Comparison of ENCODE assay signal across 9 cellular contexts in genomic region chr15:66707310-66708160, GRCh38. TPM values are rescaled to one million over a fixed set of nuclear protein-coding genes. Genes with fewer than 3 reads are reported as not detected.
DNase-seq lines count a peak whose midpoint lies in the region; ATAC-seq, FAIRE-seq and TF ChIP-seq lines count a peak whose summit lies in the region.
"Had no signal": no experiment of that assay in that cellular context is flagged by ENCODE, and none has a peak within 500 bp of the region (broad histone marks: within the 10 kb centered on the region; RNA-seq: fewer than 3 reads in every experiment).

No MANE protein-coding gene starts in this region.

- DNase-seq in A549 (ENCODE audit: low read depth in 1 of 2, low spot score in 1 of 2), result peak; percentile 63 to 73
- peak; percentile 33 for DNase-seq in NCI-H1092 treated with DMSO at 0.1 percent for 48 hours (lab: John Stamatoyannopoulos, UW)
- no peak for DNase-seq in brain microvascular endothelial cell
- DNase-seq in right lobe of liver, result peak in 1 of 3 donors; percentile 38
- no peak for DNase-seq in stimulated activated naive CD8-positive, alpha-beta T cell treated with anti-CD3 and anti-CD28 coated beads, Interleukin-15, Interleukin-2, amounts not matched to agents 100 U/mL and 50 U/mL, for 24 hours
- DNase-seq in T-helper 9 cell, result no peak
- DNase-seq in central memory CD4-positive, alpha-beta T cell, result no peak

- peak overlapping the region; percentile 97 for H3K4me2 ChIP-seq in A549

- H3K36me3 ChIP-seq in brain microvascular endothelial cell (replicated peaks), result no peaks in the 10 kb centered on the region
- no peaks in the 10 kb centered on the region for H3K36me3 ChIP-seq in right lobe of liver

- H3K9me3 ChIP-seq in A549 (no peaks in the 10 kb centered on the region), right lobe of liver (no peaks in the 10 kb centered on the region)
- H3K9me3 ChIP-seq: Caco-2 had no signal

- H3K27me3 ChIP-seq in brain microvascular endothelial cell (replicated peaks) (no peaks in the 10 kb centered on the region), right lobe of liver (no peaks in the 10 kb centered on the region)

- CTCF ChIA-PET in A549 (lab: Yijun Ruan, JAX), result interaction anchor here (0.6 to 24.6 kb wide), 33 partner anchors 8 to 1621 kb away, joined by 3 to 779 read pairs (median 3); no protein-coding TSS in a partner anchor

- no peak for TF ChIP-seq EP300 in A549 (IDR thresholded peaks at IDR 0.05)

- TF ChIP-seq CTCF in A549 (IDR thresholded peaks at IDR 0.05) (peak; percentile 41), brain microvascular endothelial cell (IDR thresholded peaks at IDR 0.05; ENCODE audit: low read depth, low read length, missing control alignments) (peak; percentile 25), right lobe of liver (IDR thresholded peaks at IDR 0.05) (peak in 1 of 4 donors; percentile 11)

- no peak for FAIRE-seq in A549 (lab: Jason Lieb, UNC)

- H3K4me1 ChIP-seq in A549 (peaks cover 76% of the 10 kb centered on the region), right lobe of liver (peaks cover 0 to 9% (median 2%) of the 10 kb centered on the region in 4 donors)

- ATAC-seq in A549 (peak; percentile 31 to 70; a peak in 4 of 6 replicates), right lobe of liver (peak; percentile 18 to 23 (median 22)), GM19395 (IDR thresholded peaks at IDR 0.05; ENCODE audit: unreplicated experiment) (no peak)
- no peak for ATAC-seq in stimulated activated naive CD8-positive, alpha-beta T cell treated with anti-CD3 and anti-CD28 coated beads, Interleukin-15, Interleukin-2, amounts not matched to agents 100 U/mL and 50 U/mL, for 24 hours

- H3K4me3 ChIP-seq in A549 (peak overlapping the region; percentile 90; the same call in 2 of the 3 replicates), brain microvascular endothelial cell (ENCODE audit: low read depth, low read length) (no peak overlapping the region), right lobe of liver (peak overlapping the region in 2 of 3 donors; percentile 54 to 68)

- POLR2A ChIA-PET in A549 (lab: Yijun Ruan, JAX), result interaction anchor here (1.0 to 7.3 kb wide), 5 partner anchors 15 to 144 kb away, joined by 3 to 94 read pairs (median 4); no protein-coding TSS in a partner anchor

- H3K27ac ChIP-seq in A549 (peak overlapping the region; percentile 47 to 95), brain microvascular endothelial cell (no peak overlapping the region), right lobe of liver (no peak overlapping the region)

- in situ Hi-C loops in brain microvascular endothelial cell (cut with HindIII; ENCODE audit: low pct_ligation_motif_present, low sequenced_read_pairs), result no loop called here

- intact Hi-C loops in right lobe of liver (cut with DNase I), result loop anchor here (10.0 kb wide), 2 partner anchors 57 to 67 kb away; no protein-coding TSS in a partner anchor

- no peak for TF ChIP-seq POLR2A in A549 (IDR thresholded peaks at IDR 0.05; ENCODE audit: low read length)
- TF ChIP-seq POLR2A in right lobe of liver (IDR thresholded peaks at IDR 0.05), result no peak

- TF ChIP-seq RAD21 in A549 (conservative IDR thresholded peaks at IDR 0.05 in 1 of 2, IDR thresholded peaks at IDR 0.05 in 1 of 2), result peak; percentile 53 to 68

- WGBS in A549 (ENCODE audit: missing lambda C conversion rate), result 31% methylated on average over 15 of the region's 16 CpGs
- WGBS in right lobe of liver (ENCODE audit: insufficient coverage, low coverage, low lambda C conversion rate, missing lambda C conversion rate), result 55% methylated on average over 5 of the region's 16 CpGs

TF ChIP-seq in A549, 52 proteins besides CTCF, POLR2A, EP300 and RAD21:
- peak; percentile 71 for TF ChIP-seq SMC3 (IDR thresholded peaks at IDR 0.05)
- TF ChIP-seq USF2 (IDR thresholded peaks at IDR 0.05), result no peak

RNA-seq across cellular contexts. Expression of gene SMAD6, which starts 5.5 kb away (rescaled TPM):
- polyA plus RNA-seq in A549 (2011; rRNA removed) (9.6 and 14.0 TPM in 2 replicates), A549 (2017; fragmentation: RNase III; extraction: RNeasy Plus Mini Kit Qiagen cat#74134 plus additional on column Dnase treatment) (40.5 to 46.7 TPM (median 46.6 TPM) in 3 replicates)
- polyA plus RNA-seq in A549 (2012; cell fraction: cytosol; rRNA removed), result 41.3 and 55.8 TPM in 2 replicates
- polyA plus RNA-seq in A549 (2012; cell fraction: nucleus; rRNA removed), result 173 and 184 TPM in 2 replicates
- polyA minus RNA-seq in A549 (2011; rRNA and poly(A)+ RNA removed), result 29.1 and 38.4 TPM in 2 replicates
- 10 to 100 TPM; 10.5 to 17.2 (median 12.3) TPM for total RNA-seq in right lobe of liver

Comparison
In these comparisons a context has a peak if more than half of its experiments do, and no peak if none do; other contexts are left out.
1. ATAC-seq: peak in A549 (2 of 2) and right lobe of liver (4 of 4); none in stimulated activated naive CD8-positive, alpha-beta T cell treated with anti-CD3 and anti-CD28 coated beads, Interleukin-15, Interleukin-2, amounts not matched to agents 100 U/mL and 50 U/mL, for 24 hours (single experiment) and GM19395 (single experiment).
2. DNase-seq: peak in A549 (2 of 2) and NCI-H1092 treated with DMSO at 0.1 percent for 48 hours (single experiment); none in brain microvascular endothelial cell (single experiment), stimulated activated naive CD8-positive, alpha-beta T cell treated with anti-CD3 and anti-CD28 coated beads, Interleukin-15, Interleukin-2, amounts not matched to agents 100 U/mL and 50 U/mL, for 24 hours (single experiment), T-helper 9 cell (single experiment) and central memory CD4-positive, alpha-beta T cell (single experiment).
3. H3K27ac ChIP-seq: peak in A549 (2 of 2); none in brain microvascular endothelial cell (single experiment) and right lobe of liver (0 of 3).